1 cellular context compared by ENCODE assay signal in the genomic region with DNA sequence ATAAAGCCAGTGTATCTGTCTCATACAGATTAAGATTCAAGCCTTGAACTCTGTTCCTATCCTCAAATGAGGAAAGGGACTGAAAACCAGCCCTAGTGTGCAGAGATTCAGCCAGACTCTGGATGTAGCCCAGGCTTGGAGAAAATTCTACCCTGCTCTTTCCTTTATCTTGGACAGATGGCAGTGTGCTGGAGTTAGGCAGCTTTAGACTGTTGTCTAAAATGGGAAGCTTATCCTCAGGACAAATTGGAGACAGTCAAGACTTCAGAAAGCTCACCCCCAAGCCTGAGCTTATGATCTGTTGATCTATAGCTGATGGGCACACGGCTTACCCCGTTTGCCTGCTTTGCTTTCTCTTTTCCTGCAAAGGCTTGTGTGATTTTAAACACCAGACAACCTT.
TF ChIP-seq lines count a peak whose summit lies in the region.

No MANE protein-coding gene starts in this region.

TF ChIP-seq in GM23338, 12 proteins besides CTCF, POLR2A, EP300 and RAD21 (continued from another document):
- TF ChIP-seq NANOG (IDR thresholded peaks at IDR 0.05; ENCODE audit: borderline replicate concordance), result no peak
